Comparison of ENCODE assay signal across 1 cellular context in genomic region chr17:80795090-80795609, GRCh38.
A peak's percentile ranks its signal among the peaks of the same experiment; 100 is the strongest.
TF ChIP-seq lines count a peak whose summit lies in the region.

No MANE protein-coding gene starts in this region.

TF ChIP-seq in WTC11, 78 proteins besides CTCF, POLR2A, EP300 and RAD21:
- TF ChIP-seq PRDM15 (CRISPR knock-in tag; IDR thresholded peaks at IDR 0.05): peak; percentile 53
- TF ChIP-seq ATF2 (CRISPR knock-in tag; IDR thresholded peaks at IDR 0.05; ENCODE audit: borderline replicate concordance, low read depth): no peak
TF ChIP-seq in WTC11: peak in this region for 1.
